ENCODE assay signal across 25 cellular contexts in the genomic region with DNA sequence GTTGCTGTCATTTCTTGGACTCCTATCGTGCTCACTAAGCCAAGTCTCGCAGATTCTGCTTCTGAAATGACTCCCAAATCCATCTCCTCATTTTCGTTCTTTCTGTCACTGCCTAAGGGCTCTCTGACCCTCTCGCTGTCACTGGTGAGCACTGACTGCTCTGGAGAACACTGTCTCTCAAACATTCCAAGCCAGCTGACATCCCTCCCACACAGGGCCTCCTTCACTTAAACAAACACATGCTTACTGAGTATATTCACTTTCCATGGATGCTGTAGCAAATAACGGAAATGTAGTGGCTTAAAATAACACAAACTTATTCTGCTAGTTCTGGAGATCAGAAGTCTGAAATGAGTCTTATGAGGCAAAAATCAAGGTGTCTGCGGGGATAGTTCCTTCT. TPM values are rescaled to one million over a fixed set of nuclear protein-coding genes. Genes with fewer than 3 reads are reported as not detected.
"Had no signal": no experiment of that assay in that cellular context is flagged by ENCODE, and none has a peak within 500 bp of the region (broad histone marks: within the 10 kb centered on the region; RNA-seq: fewer than 3 reads in every experiment).

No MANE protein-coding gene starts in this region.

- DNase-seq: activated CD8-positive, alpha-beta memory T cell treated with anti-CD3 and anti-CD28 coated beads, Interleukin-2, amount 50 U/mL, for 48 hours; activated naive CD4-positive, alpha-beta T cell treated with Interleukin-2 at 50 U/mL for 16 hours; activated naive CD8-positive, alpha-beta T cell treated with anti-CD3 and anti-CD28 coated beads for 36 hours; activated T-cell treated with anti-CD3 and anti-CD28 coated beads, Interleukin-2, amount 50 U/mL, for 4 hours; amniotic stem cell; glutamatergic neuron; hippocampal formation; left ventricle myocardium superior; mammary epithelial cell; natural killer cell; ovary; psoas muscle; right cardiac atrium; stimulated activated CD4-positive, alpha-beta T cell treated with anti-CD3 and anti-CD28 coated beads, Interleukin-12 subunit alpha, Interleukin-12 subunit beta, amount 100 ng/mL, for 4 hours; stimulated activated CD4-positive, alpha-beta T cell treated with anti-CD3 and anti-CD28 coated beads, Interleukin-4, amount 100 ng/mL, for 4 hours; stimulated activated naive CD8-positive, alpha-beta T cell treated with anti-CD3 and anti-CD28 coated beads, Interleukin-15, Interleukin-2, amounts not matched to agents 100 U/mL and 50 U/mL, for 24 hours; T-helper 1 cell; upper lobe of right lung; WERI-Rb-1 had no signal

- H3K4me3 ChIP-seq: coronary artery, ovary, psoas muscle, upper lobe of right lung had no signal

- H3K27me3 Mint-ChIP-seq: activated naive CD8-positive, alpha-beta T cell treated with anti-CD3 and anti-CD28 coated beads for 36 hours had no signal

- H3K4me3 Mint-ChIP-seq: activated naive CD8-positive, alpha-beta T cell treated with anti-CD3 and anti-CD28 coated beads for 36 hours; activated T-cell treated with anti-CD3 and anti-CD28 coated beads, Interleukin-2, amount 50 U/mL, for 4 hours; mesothelial cell of epicardium; natural killer cell had no signal

- H3K27me3 ChIP-seq: ovary, upper lobe of right lung had no signal

- H3K27ac ChIP-seq: coronary artery, ovary, psoas muscle, upper lobe of right lung, WERI-Rb-1 had no signal

- H3K9me3 Mint-ChIP-seq: activated naive CD8-positive, alpha-beta T cell treated with anti-CD3 and anti-CD28 coated beads for 36 hours; activated T-cell treated with anti-CD3 and anti-CD28 coated beads, Interleukin-2, amount 50 U/mL, for 4 hours; activated T-helper 2 cell treated with anti-CD3 and anti-CD28 coated beads, Interferon-gamma antibody, Interleukin-2, Interleukin-4, amounts not matched to agents 10 μg/mL and 5 μg/mL and 100 μg/mL, durations not matched to agents 14 hours and 24 hours and 36 hours; mesothelial cell of epicardium; natural killer cell had no signal

- H3K36me3 Mint-ChIP-seq: activated naive CD8-positive, alpha-beta T cell treated with anti-CD3 and anti-CD28 coated beads for 36 hours; mesothelial cell of epicardium; natural killer cell had no signal

- H3K27ac Mint-ChIP-seq: activated naive CD8-positive, alpha-beta T cell treated with anti-CD3 and anti-CD28 coated beads for 36 hours; activated T-helper 2 cell treated with anti-CD3 and anti-CD28 coated beads, Interferon-gamma antibody, Interleukin-2, Interleukin-4, amounts not matched to agents 10 μg/mL and 5 μg/mL and 100 μg/mL, durations not matched to agents 14 hours and 24 hours and 36 hours; mesothelial cell of epicardium; natural killer cell had no signal

- H3K4me1 Mint-ChIP-seq: activated naive CD8-positive, alpha-beta T cell treated with anti-CD3 and anti-CD28 coated beads for 36 hours had no signal

- ATAC-seq: activated T-cell treated with anti-CD3 and anti-CD28 coated beads, Interleukin-2, amount 50 U/mL, for 4 hours; left ventricle myocardium superior; natural killer cell; psoas muscle; right cardiac atrium; stimulated activated naive CD8-positive, alpha-beta T cell treated with anti-CD3 and anti-CD28 coated beads, Interleukin-15, Interleukin-2, amounts not matched to agents 100 U/mL and 50 U/mL, for 24 hours; upper lobe of right lung had no signal

RNA-seq across cellular contexts. Expression of a gene that starts 18.8 kb away (rescaled TPM):
- total RNA-seq: activated naive CD8-positive, alpha-beta T cell treated with anti-CD3 and anti-CD28 coated beads for 36 hours; activated T-cell treated with anti-CD3 and anti-CD28 coated beads, Interleukin-2, amount 50 U/mL, for 4 hours; activated T-helper 2 cell treated with anti-CD3 and anti-CD28 coated beads, Interferon-gamma antibody, Interleukin-2, Interleukin-4, amounts not matched to agents 10 μg/mL and 5 μg/mL and 100 μg/mL, durations not matched to agents 14 hours and 24 hours and 36 hours; bronchial epithelial cell; epithelial cell of proximal tubule; left ventricle myocardium superior; mammary epithelial cell; natural killer cell; right cardiac atrium; subcutaneous adipose tissue; upper lobe of right lung had no signal
